In the genomic region with DNA sequence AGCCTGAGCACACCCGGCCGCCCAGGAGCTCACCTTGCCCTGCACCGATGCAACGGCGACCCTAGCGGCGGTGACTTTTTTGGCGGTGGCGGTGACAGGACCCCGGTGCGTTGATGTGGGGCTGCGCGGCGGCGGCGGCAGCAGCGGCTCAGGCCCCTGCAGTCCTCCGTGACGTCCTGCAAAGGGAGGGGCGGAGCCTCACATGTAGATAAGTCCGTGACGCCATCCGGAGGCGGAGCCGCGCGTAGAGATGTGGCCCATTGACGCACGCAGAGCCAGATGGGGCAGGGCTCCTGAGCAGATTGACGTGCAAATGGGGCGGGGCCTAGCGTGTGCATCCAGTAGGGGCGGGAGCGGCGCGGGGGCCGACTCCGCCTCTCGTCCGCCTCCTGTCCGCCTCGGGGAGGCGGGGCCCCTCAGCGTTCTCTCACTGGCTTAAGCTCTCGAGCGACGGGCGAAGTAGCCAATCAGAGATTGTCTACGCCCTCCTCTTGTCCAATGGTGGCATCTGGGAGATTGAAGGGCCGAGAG, we compare ENCODE assay signal across 1 cellular context.
TF ChIP-seq lines count a peak whose summit lies in the region.

TSS of gene RAB3A (minus strand) at position 180 of the 531 bp plus-strand sequence. CDS start 1,302 bp downstream, outside the sequence.

TF ChIP-seq in H1, 55 proteins besides CTCF, POLR2A, EP300 and RAD21 (continued from another document):
- TF ChIP-seq, protein P1, sequence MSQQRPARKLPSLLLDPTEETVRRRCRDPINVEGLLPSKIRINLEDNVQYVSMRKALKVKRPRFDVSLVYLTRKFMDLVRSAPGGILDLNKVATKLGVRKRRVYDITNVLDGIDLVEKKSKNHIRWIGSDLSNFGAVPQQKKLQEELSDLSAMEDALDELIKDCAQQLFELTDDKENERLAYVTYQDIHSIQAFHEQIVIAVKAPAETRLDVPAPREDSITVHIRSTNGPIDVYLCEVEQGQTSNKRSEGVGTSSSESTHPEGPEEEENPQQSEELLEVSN (IDR thresholded peaks at IDR 0.05), result no peak
- no peak for TF ChIP-seq RBBP5 (IDR thresholded peaks at IDR 0.05; ENCODE audit: borderline replicate concordance, low read depth, low read length)
- no peak for TF ChIP-seq ZNF274 (IDR thresholded peaks at IDR 0.05; ENCODE audit: borderline replicate concordance, extremely low read depth, low read length)
- TF ChIP-seq SP2 (IDR thresholded peaks at IDR 0.05; ENCODE audit: low read length), result peak; percentile 95
- no peak for TF ChIP-seq CEBPB (IDR thresholded peaks at IDR 0.05; ENCODE audit: low read depth, low read length)
- TF ChIP-seq EGR1 (IDR thresholded peaks at IDR 0.05; ENCODE audit: borderline replicate concordance, low read depth, low read length), result no peak
- TF ChIP-seq JUND (IDR thresholded peaks at IDR 0.05; ENCODE audit: low read length), result no peak
- TF ChIP-seq SIX5 (IDR thresholded peaks at IDR 0.05; ENCODE audit: low read depth, low read length), result no peak
- TF ChIP-seq POLR2AphosphoS5 (IDR thresholded peaks at IDR 0.05; ENCODE audit: low read depth, low read length), result no peak
- no peak for TF ChIP-seq TBP (IDR thresholded peaks at IDR 0.05; ENCODE audit: low read depth, low read length)
- no peak for TF ChIP-seq CHD7 (IDR thresholded peaks at IDR 0.05; ENCODE audit: insufficient replicate concordance, low read length)
- no peak for TF ChIP-seq KDM5A (IDR thresholded peaks at IDR 0.05; ENCODE audit: low read length)
- no peak for TF ChIP-seq JUN (IDR thresholded peaks at IDR 0.05; ENCODE audit: low read depth, low read length)
- TF ChIP-seq SAP30 (IDR thresholded peaks at IDR 0.05; ENCODE audit: insufficient read depth, insufficient replicate concordance, low read length), result no peak
- TF ChIP-seq, protein P2, sequence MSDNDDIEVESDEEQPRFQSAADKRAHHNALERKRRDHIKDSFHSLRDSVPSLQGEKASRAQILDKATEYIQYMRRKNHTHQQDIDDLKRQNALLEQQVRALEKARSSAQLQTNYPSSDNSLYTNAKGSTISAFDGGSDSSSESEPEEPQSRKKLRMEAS (IDR thresholded peaks at IDR 0.05), result no peak; the same call in 1 of the 2 replicates
- no peak for TF ChIP-seq HDAC2 (IDR thresholded peaks at IDR 0.05; ENCODE audit: borderline replicate concordance in 1 of 2, low read depth in 2 of 2, low read length in 2 of 2)
- no peak for TF ChIP-seq ATF3 (IDR thresholded peaks at IDR 0.05; ENCODE audit: insufficient read depth, low read depth, low read length)
- TF ChIP-seq, protein P3, sequence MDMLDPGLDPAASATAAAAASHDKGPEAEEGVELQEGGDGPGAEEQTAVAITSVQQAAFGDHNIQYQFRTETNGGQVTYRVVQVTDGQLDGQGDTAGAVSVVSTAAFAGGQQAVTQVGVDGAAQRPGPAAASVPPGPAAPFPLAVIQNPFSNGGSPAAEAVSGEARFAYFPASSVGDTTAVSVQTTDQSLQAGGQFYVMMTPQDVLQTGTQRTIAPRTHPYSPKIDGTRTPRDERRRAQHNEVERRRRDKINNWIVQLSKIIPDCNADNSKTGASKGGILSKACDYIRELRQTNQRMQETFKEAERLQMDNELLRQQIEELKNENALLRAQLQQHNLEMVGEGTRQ (IDR thresholded peaks at IDR 0.05; ENCODE audit: low read length), result no peak
- TF ChIP-seq SRF (IDR thresholded peaks at IDR 0.05; ENCODE audit: low read depth, low read length), result no peak
- TF ChIP-seq KDM1A (IDR thresholded peaks at IDR 0.05; ENCODE audit: borderline replicate concordance, low read length), result no peak
- TF ChIP-seq EZH2 (IDR thresholded peaks at IDR 0.05; ENCODE audit: low read depth, low read length, severe bottlenecking), result no peak
- TF ChIP-seq GABPA (IDR thresholded peaks at IDR 0.05; ENCODE audit: borderline replicate concordance, insufficient read depth, low read length), result no peak
- no peak for TF ChIP-seq RXRA (IDR thresholded peaks at IDR 0.05; ENCODE audit: insufficient read depth, low read depth, low read length)
- no peak for TF ChIP-seq CBX5 (IDR thresholded peaks at IDR 0.05; ENCODE audit: low read depth, low read length)
- peak; percentile 100 for TF ChIP-seq SP1 (IDR thresholded peaks at IDR 0.05; ENCODE audit: low read depth, low read length)
- TF ChIP-seq CBX8 (IDR thresholded peaks at IDR 0.05; ENCODE audit: borderline replicate concordance, low read depth, low read length), result no peak
- no peak for TF ChIP-seq BACH1 (IDR thresholded peaks at IDR 0.05; ENCODE audit: low read length)
- no peak for TF ChIP-seq ASH2L (IDR thresholded peaks at IDR 0.05; ENCODE audit: low read length)
- peak; percentile 48 to 63; a peak in 2 of 4 replicates for TF ChIP-seq SIN3A (conservative IDR thresholded peaks at IDR 0.05 in 1 of 2, IDR thresholded peaks at IDR 0.05 in 1 of 2; ENCODE audit: low read depth in 1 of 2, low read length in 2 of 2)
- no peak for TF ChIP-seq TAF1 (IDR thresholded peaks at IDR 0.05; ENCODE audit: low read depth, low read length)
- no peak for TF ChIP-seq KDM4A (IDR thresholded peaks at IDR 0.05; ENCODE audit: low read depth, low read length, severe bottlenecking)
- TF ChIP-seq CREB1 (IDR thresholded peaks at IDR 0.05), result peak; percentile 92
- no peak for TF ChIP-seq RNF2 (IDR thresholded peaks at IDR 0.05; ENCODE audit: borderline replicate concordance, low read depth, low read length, missing control alignments, poor library complexity, severe bottlenecking)
- no peak for TF ChIP-seq NANOG (IDR thresholded peaks at IDR 0.05; ENCODE audit: insufficient read depth, low read depth, low read length, poor library complexity, severe bottlenecking)
- no peak for TF ChIP-seq TEAD4 (IDR thresholded peaks at IDR 0.05; ENCODE audit: low read depth, low read length)
- TF ChIP-seq SP4 (IDR thresholded peaks at IDR 0.05; ENCODE audit: low read length), result peak; percentile 97
- TF ChIP-seq POU5F1 (IDR thresholded peaks at IDR 0.05; ENCODE audit: low read depth, low read length), result no peak
- TF ChIP-seq FOSL1 (IDR thresholded peaks at IDR 0.05; ENCODE audit: insufficient read depth, low read depth, low read length), result no peak
- no peak for TF ChIP-seq BRCA1 (IDR thresholded peaks at IDR 0.05; ENCODE audit: low read depth, low read length)
- TF ChIP-seq CHD1 (IDR thresholded peaks at IDR 0.05; ENCODE audit: low read depth, low read length), result no peak
- peak; percentile 22; the same call in 1 of the 2 replicates for TF ChIP-seq NRF1 (IDR thresholded peaks at IDR 0.05; ENCODE audit: low read depth, low read length)
- TF ChIP-seq SIRT6 (IDR thresholded peaks at IDR 0.05; ENCODE audit: low read length), result no peak
- no peak for TF ChIP-seq TCF12 (IDR thresholded peaks at IDR 0.05; ENCODE audit: low read depth, low read length)
- TF ChIP-seq TAF7 (optimal IDR thresholded peaks at IDR 0.05; ENCODE audit: borderline replicate concordance, low read depth, low read length), result no peak
- no peak for TF ChIP-seq CTBP2 (IDR thresholded peaks at IDR 0.05; ENCODE audit: borderline replicate concordance, insufficient read depth, insufficient read length, low read length)
- TF ChIP-seq HDAC6 (IDR thresholded peaks at IDR 0.05; ENCODE audit: low read depth, low read length), result no peak
- TF ChIP-seq GTF2F1 (IDR thresholded peaks at IDR 0.05; ENCODE audit: borderline replicate concordance, low read depth, low read length), result no peak
